In genomic region chr17:45313927-45314760, GRCh38 we compare ENCODE assay signal across 9 cellular contexts. TPM values are rescaled to one million over a fixed set of nuclear protein-coding genes. Genes with fewer than 3 reads are reported as not detected.
DNase-seq lines count a peak whose midpoint lies in the region; ATAC-seq and TF ChIP-seq lines count a peak whose summit lies in the region.
"Had no signal": no experiment of that assay in that cellular context is flagged by ENCODE, and none has a peak within 500 bp of the region (broad histone marks: within the 10 kb centered on the region; RNA-seq: fewer than 3 reads in every experiment).

No MANE protein-coding gene starts in this region.

- H3K9me3 Mint-ChIP-seq in CD4-positive, alpha-beta T cell: no peaks in the 10 kb centered on the region
- H3K9me3 Mint-ChIP-seq in osteocyte (ENCODE audit: unreplicated experiment): no peaks in the 10 kb centered on the region

- no peak for TF ChIP-seq CTCF in CD4-positive, alpha-beta T cell (IDR thresholded peaks at IDR 0.05)
- TF ChIP-seq CTCF in osteocyte (IDR thresholded peaks at IDR 0.05): no peak
- no peak for TF ChIP-seq CTCF in GM13977 (IDR thresholded peaks at IDR 0.05; ENCODE audit: extremely low read depth, insufficient read depth, missing control alignments)

- no peak for ATAC-seq in CD4-positive, alpha-beta T cell (ENCODE audit: poor library complexity)

- DNase-seq in CD4-positive, alpha-beta T cell: no peak
- DNase-seq in NT2/D1 (ENCODE audit: low read depth, low spot score) (no peak), osteocyte (ENCODE audit: extremely low spot score, unreplicated experiment) (no peak), GM13977 (ENCODE audit: low spot score) (no peak), DMS53 (lab: John Stamatoyannopoulos, UW) (no peak), HUDEP-2 (lab: John Stamatoyannopoulos, UW; ENCODE audit: unreplicated experiment in 76 of 76) (no peak), hippocampal formation (lab: John Stamatoyannopoulos, UW) (no peak)

- peak overlapping the region; percentile 91 for H3K4me3 Mint-ChIP-seq in CD4-positive, alpha-beta T cell
- peak overlapping the region; percentile 90 for H3K4me3 Mint-ChIP-seq in osteocyte (ENCODE audit: unreplicated experiment)

- H3K27ac ChIP-seq in CD4-positive, alpha-beta T cell (ENCODE audit: low read depth, low read length): peak overlapping the region; percentile 84
- peak overlapping the region; percentile 1 for H3K27ac ChIP-seq in duodenal mucosa (ENCODE audit: low read depth, low read length)
- H3K27ac ChIP-seq: cardiac muscle cell had no signal

- CTCF ChIA-PET in CD4-positive, alpha-beta T cell (lab: Charles Lee): interaction anchor here (1.1 kb wide), 1 partner anchor 37 kb away, joined by 4 read pairs; no protein-coding TSS in a partner anchor

- H3K27me3 ChIP-seq in CD4-positive, alpha-beta T cell (ENCODE audit: control insufficient read depth, insufficient read depth, low read length): no peaks in the 10 kb centered on the region
- peaks cover 7% of the 10 kb centered on the region for H3K27me3 ChIP-seq in NT2/D1 (ENCODE audit: insufficient read depth, insufficient read length)
- no peaks in the 10 kb centered on the region for H3K27me3 ChIP-seq in duodenal mucosa (ENCODE audit: control insufficient read depth in 1 of 2, insufficient read depth in 2 of 2, low read length in 2 of 2)
- H3K27me3 ChIP-seq: cardiac muscle cell had no signal

- in situ Hi-C loops in GM13977 (cut with MboI; ENCODE audit: low pct_unique_long_range_greater_than_20kb, low sequenced_read_pairs, unreplicated experiment): no loop called here

- peaks cover 46% of the 10 kb centered on the region for H3K36me3 ChIP-seq in NT2/D1 (ENCODE audit: insufficient read depth, insufficient read length, low read length)
- peaks cover 0 to under 1% of the 10 kb centered on the region in 2 donors for H3K36me3 ChIP-seq in duodenal mucosa (ENCODE audit: control insufficient read depth in 1 of 2, insufficient read depth in 2 of 2, low read length in 2 of 2)
- H3K36me3 ChIP-seq: cardiac muscle cell had no signal

- no peaks in the 10 kb centered on the region for H3K27me3 Mint-ChIP-seq in CD4-positive, alpha-beta T cell
- H3K27me3 Mint-ChIP-seq in osteocyte (ENCODE audit: unreplicated experiment): no peaks in the 10 kb centered on the region

- H3K4me3 ChIP-seq in NT2/D1 (ENCODE audit: insufficient read length, low read depth) (no peak overlapping the region), duodenal mucosa (ENCODE audit: low read depth in 1 of 2, low read length in 2 of 2) (peak overlapping the region; percentile 88 to 96)
- H3K4me3 ChIP-seq: cardiac muscle cell had no signal

- no peaks in the 10 kb centered on the region for H3K9me3 ChIP-seq in CD4-positive, alpha-beta T cell (ENCODE audit: control insufficient read depth, low read length)
- H3K9me3 ChIP-seq in NT2/D1 (ENCODE audit: insufficient read depth, low read length): no peaks in the 10 kb centered on the region
- no peaks in the 10 kb centered on the region for H3K9me3 ChIP-seq in duodenal mucosa (ENCODE audit: control insufficient read depth in 1 of 2, low read length in 2 of 2)

- POLR2A ChIA-PET in CD4-positive, alpha-beta T cell (lab: Charles Lee): interaction anchor here (0.8 to 6.1 kb wide), 7 partner anchors 8 to 88 kb away, joined by 3 to 61 read pairs (median 7); no protein-coding TSS in a partner anchor

- intact Hi-C loops in CD4-positive, alpha-beta T cell (cut with DNase I, micrococcal nuclease): loop anchor here in 1 of 2 experiments (2.0 kb wide), 1 partner anchor 17 kb away; no protein-coding TSS in a partner anchor

- H3K4me1 ChIP-seq in NT2/D1 (ENCODE audit: insufficient read depth, insufficient read length) (peaks cover 16% of the 10 kb centered on the region), duodenal mucosa (ENCODE audit: control insufficient read depth in 1 of 2, insufficient read depth in 2 of 2, low read length in 2 of 2) (peaks cover 82 to 83% of the 10 kb centered on the region in 2 donors)

- H3K4me1 Mint-ChIP-seq in CD4-positive, alpha-beta T cell (ENCODE audit: low read depth): peaks cover 84% of the 10 kb centered on the region
- peaks cover 77% of the 10 kb centered on the region for H3K4me1 Mint-ChIP-seq in osteocyte (ENCODE audit: unreplicated experiment)

- peaks cover 29% of the 10 kb centered on the region for H3K36me3 Mint-ChIP-seq in CD4-positive, alpha-beta T cell (ENCODE audit: low read depth)
- H3K36me3 Mint-ChIP-seq in osteocyte (ENCODE audit: unreplicated experiment): peaks cover 3% of the 10 kb centered on the region

- peak overlapping the region; percentile 6 for H3K9ac ChIP-seq in NT2/D1 (ENCODE audit: insufficient read length, low read depth)
- peak overlapping the region; percentile 67 to 89 for H3K9ac ChIP-seq in duodenal mucosa (ENCODE audit: low read depth in 1 of 2, low read length in 2 of 2)

- H3K27ac Mint-ChIP-seq in CD4-positive, alpha-beta T cell: peak overlapping the region; percentile 82
- peak overlapping the region; percentile 45 for H3K27ac Mint-ChIP-seq in osteocyte (ENCODE audit: unreplicated experiment)

RNA-seq across cellular contexts. Expression of gene MAP3K14, which starts 2.7 kb away (rescaled TPM):
- total RNA-seq in CD4-positive, alpha-beta T cell: 10 to 100 TPM; 41.4 to 46.5 TPM
- total RNA-seq in osteocyte: 12.7 and 13.2 TPM in 2 replicates

RNA-seq across cellular contexts. Expression of gene SPATA32, which starts 52.2 kb away (rescaled TPM):
- under 1 TPM; 0.20 to 0.27 TPM for total RNA-seq in CD4-positive, alpha-beta T cell
- 0.18 TPM in 1 of 2 replicates, not detected in the other for total RNA-seq in osteocyte
